14 cellular contexts compared by ENCODE assay signal in genomic region chr7:95469850-95470249, GRCh38. TPM values are rescaled to one million over a fixed set of nuclear protein-coding genes. Genes with fewer than 3 reads are reported as not detected.
DNase-seq lines count a peak whose midpoint lies in the region; ATAC-seq and TF ChIP-seq lines count a peak whose summit lies in the region.
"Had no signal": no experiment of that assay in that cellular context is flagged by ENCODE, and none has a peak within 500 bp of the region (broad histone marks: within the 10 kb centered on the region; RNA-seq: fewer than 3 reads in every experiment).

No MANE protein-coding gene starts in this region.

- intact Hi-C loops in A673 (cut with micrococcal nuclease; ENCODE audit: unreplicated experiment) = loop anchor here (10.0 kb wide), 1 partner anchor 815 kb away; the partner anchor contains the start of gene SGCE
- intact Hi-C loops in natural killer cell (cut with micrococcal nuclease) = no loop called here

- H3K27me3 Mint-ChIP-seq in natural killer cell (ENCODE audit: low read depth in 2 of 2) = no peaks in the 10 kb centered on the region

- H3K27me3 ChIP-seq in A673 (replicated peaks; ENCODE audit: insufficient read depth, low read depth, low read length, poor library complexity) (no peaks in the 10 kb centered on the region), Loucy (ENCODE audit: insufficient read depth, low read length, poor library complexity, severe bottlenecking) (no peaks in the 10 kb centered on the region), ectodermal cell (ENCODE audit: control insufficient read depth, insufficient read depth, low read length, poor library complexity, severe bottlenecking) (no peaks in the 10 kb centered on the region), MG63 (no peaks in the 10 kb centered on the region)
- H3K27me3 ChIP-seq: esophagus muscularis mucosa had no signal

- no peaks in the 10 kb centered on the region for H3K79me2 ChIP-seq in Loucy (ENCODE audit: insufficient read depth, low read length)

- POLR2A ChIA-PET in A673 (lab: Charles Lee; ENCODE audit: low non-redundant PET) = no interaction called here

- DNase-seq in A673 (ENCODE audit: low spot score) (peak; percentile 77), NCI-H345 (lab: John Stamatoyannopoulos, UW) (peak; percentile 90), MG63 (no peak), natural killer cell (no peak)
- DNase-seq in activated effector memory CD4-positive, alpha-beta T cell treated with anti-CD3 and anti-CD28 coated beads, Interleukin-2, amount 50 U/mL, for 16 hours = no peak
- no peak for DNase-seq in central memory CD4-positive, alpha-beta T cell
- DNase-seq: activated CD4-positive, alpha-beta T cell treated with anti-CD3 and anti-CD28 coated beads for 4 hours; activated effector memory CD4-positive, alpha-beta T cell treated with Interleukin-2 at 50 U/mL for 16 hours; right cardiac atrium; SW 1271 had no signal

- H3K4me1 ChIP-seq in A673 (ENCODE audit: insufficient read depth, low read length, poor library complexity, severe bottlenecking) (peaks cover 36% of the 10 kb centered on the region), Loucy (ENCODE audit: insufficient read depth, low read length, poor library complexity, severe bottlenecking) (peaks cover 26% of the 10 kb centered on the region), ectodermal cell (ENCODE audit: control insufficient read depth, insufficient read depth, low read length) (peaks cover 31% of the 10 kb centered on the region)

- no peak for TF ChIP-seq CTCF in A673 (conservative IDR thresholded peaks at IDR 0.05; ENCODE audit: low read depth, low read length)
- TF ChIP-seq CTCF in Loucy (conservative IDR thresholded peaks at IDR 0.05; ENCODE audit: low read length) = no peak
- TF ChIP-seq CTCF in natural killer cell (IDR thresholded peaks at IDR 0.05) = no peak

- H3K4me3 ChIP-seq in A673 (ENCODE audit: low read depth, low read length, poor library complexity, severe bottlenecking) = no peak overlapping the region
- peak overlapping the region; percentile 48 for H3K4me3 ChIP-seq in Loucy (ENCODE audit: low read length, poor library complexity, severe bottlenecking)
- H3K4me3 ChIP-seq in ectodermal cell (ENCODE audit: insufficient read depth, low read depth, low read length) = no peak overlapping the region
- no peak overlapping the region for H3K4me3 ChIP-seq in MG63
- H3K4me3 ChIP-seq: esophagus muscularis mucosa had no signal

- ATAC-seq in natural killer cell = no peak

- H3K27ac ChIP-seq in A673 (ENCODE audit: low read depth, low read length, poor library complexity, severe bottlenecking) (peak overlapping the region; percentile 66), ectodermal cell (ENCODE audit: insufficient read depth, low read depth, low read length, poor library complexity, severe bottlenecking) (peak overlapping the region; percentile 53)
- H3K27ac ChIP-seq: esophagus muscularis mucosa had no signal

- WGBS in ectodermal cell, 2 experiments = 65 to 69% methylated on average over 4 of the region's 4 CpGs

- no peak overlapping the region for H3K9ac ChIP-seq in Loucy (ENCODE audit: low read depth, low read length, poor library complexity, severe bottlenecking)

- peaks cover 9 to 14% of the 10 kb centered on the region in 2 donors for H3K4me1 Mint-ChIP-seq in natural killer cell

- no peaks in the 10 kb centered on the region for H3K9me3 Mint-ChIP-seq in natural killer cell

- H4K20me1 ChIP-seq in Loucy (ENCODE audit: insufficient read depth, low read length, poor library complexity, severe bottlenecking) = no peaks in the 10 kb centered on the region

- no peaks in the 10 kb centered on the region for H3K36me3 ChIP-seq in A673 (ENCODE audit: insufficient read depth, low read length, poor library complexity, severe bottlenecking)
- H3K36me3 ChIP-seq in Loucy (ENCODE audit: insufficient read depth, low read length) = no peaks in the 10 kb centered on the region
- H3K36me3 ChIP-seq in ectodermal cell (ENCODE audit: control insufficient read depth, insufficient read depth, low read length) = no peaks in the 10 kb centered on the region
- no peaks in the 10 kb centered on the region for H3K36me3 ChIP-seq in MG63
- H3K36me3 ChIP-seq: esophagus muscularis mucosa had no signal

- no peaks in the 10 kb centered on the region for H3K9me2 ChIP-seq in Loucy (replicated peaks; ENCODE audit: low read depth, low read length)

- H3K36me3 Mint-ChIP-seq in natural killer cell = no peaks in the 10 kb centered on the region

- H3K4me3 Mint-ChIP-seq in natural killer cell = no peak overlapping the region

- H3K9me3 ChIP-seq in A673 (ENCODE audit: low read depth, low read length, poor library complexity, severe bottlenecking) = no peaks in the 10 kb centered on the region
- H3K9me3 ChIP-seq in Loucy (ENCODE audit: insufficient read depth, low read depth, low read length) = no peaks in the 10 kb centered on the region
- no peaks in the 10 kb centered on the region for H3K9me3 ChIP-seq in ectodermal cell (ENCODE audit: control insufficient read depth, low read length)
- no peaks in the 10 kb centered on the region for H3K9me3 ChIP-seq in MG63
- H3K9me3 ChIP-seq: esophagus muscularis mucosa had no signal

- H3F3A ChIP-seq in Loucy (ENCODE audit: low read depth) = no peaks in the 10 kb centered on the region

- H3K27ac Mint-ChIP-seq in natural killer cell = no peak overlapping the region

- H2AFZ ChIP-seq in Loucy (ENCODE audit: low read length) = peak overlapping the region; percentile 90; the same call in 1 of the 2 replicates

- BruUV-seq in A673 (replicated peaks; lab: Mats Ljungman, UMichigan) = no TSS peak

- peak overlapping the region; percentile 73 for H3K4me2 ChIP-seq in Loucy (ENCODE audit: low read depth, low read length, poor library complexity, severe bottlenecking)

- CTCF ChIA-PET in A673 (lab: Charles Lee) = no interaction called here

RNA-seq across cellular contexts. Expression of gene ASB4, which starts 15.9 kb away (rescaled TPM):
- not detected in 2 replicates for total RNA-seq in A673 (2021)
- polyA plus RNA-seq in ectodermal cell (2013, experiment 1 of 4) = not detected
- not detected for polyA plus RNA-seq in ectodermal cell (2013, experiment 2 of 4)
- not detected for polyA plus RNA-seq in ectodermal cell (2013, experiment 3 of 4)
- 0.04 TPM for polyA plus RNA-seq in ectodermal cell (2013, experiment 4 of 4)
- total RNA-seq in MG63 (2014; rRNA removed; shearing (Covaris generic); ENCODE audit: low replicate concordance) = not detected in 2 replicates
- not detected for total RNA-seq in natural killer cell
- total RNA-seq: G401 had no signal

RNA-seq across cellular contexts. Expression of gene PON2, which starts 35.0 kb away (rescaled TPM):
- total RNA-seq in A673 (2021) (66.6 and 67.6 TPM in 2 replicates), natural killer cell (10 to 100 TPM; 26.6 to 35.7 (median 35.6) TPM)
- 111 TPM for polyA plus RNA-seq in ectodermal cell (2013, experiment 1 of 4)
- polyA plus RNA-seq in ectodermal cell (2013, experiment 2 of 4) = 101 TPM
- 96.5 TPM for polyA plus RNA-seq in ectodermal cell (2013, experiment 3 of 4)
- 108 TPM for polyA plus RNA-seq in ectodermal cell (2013, experiment 4 of 4)
- total RNA-seq in MG63 (2014; rRNA removed; shearing (Covaris generic); ENCODE audit: low replicate concordance) = 38.7 and 104 TPM in 2 replicates

Comparison
In these comparisons a context has a peak if more than half of its experiments do, and no peak if none do; other contexts are left out.
1. DNase-seq: peak in A673 (single experiment) and NCI-H345 (single experiment); none in activated effector memory CD4-positive, alpha-beta T cell treated with anti-CD3 and anti-CD28 coated beads, Interleukin-2, amount 50 U/mL, for 16 hours (single experiment), MG63 (single experiment), natural killer cell (single experiment) and central memory CD4-positive, alpha-beta T cell (single experiment).